Comparison of ENCODE assay signal across 10 cellular contexts in the genomic region with DNA sequence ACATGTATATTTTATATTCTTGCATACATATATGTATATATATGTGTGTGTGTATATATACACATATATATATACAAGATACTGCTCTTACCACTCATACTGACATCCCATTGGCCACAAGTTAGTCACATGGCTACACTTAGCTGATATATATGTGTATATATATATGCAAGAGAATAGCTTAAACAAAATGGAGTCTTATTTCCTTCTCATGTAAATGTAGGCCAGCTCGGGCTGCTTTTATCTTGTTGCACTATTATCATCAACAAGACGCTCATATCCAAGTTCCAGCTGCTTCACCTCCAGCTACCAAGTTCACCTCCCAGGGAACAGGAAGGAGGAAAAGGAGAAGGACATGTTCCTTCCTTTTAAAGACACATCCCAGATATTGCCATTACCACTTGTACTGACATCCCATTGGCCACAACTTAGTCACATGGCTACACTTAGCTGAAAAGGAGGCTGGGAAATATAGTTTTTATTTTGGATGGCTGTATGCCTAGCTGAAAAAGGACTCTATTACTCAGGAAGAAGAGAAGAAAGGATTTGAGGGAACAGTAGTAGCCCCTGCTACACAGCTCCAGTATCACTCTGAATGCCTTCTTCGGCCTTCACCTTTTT. TPM values are rescaled to one million over a fixed set of nuclear protein-coding genes. Genes with fewer than 3 reads are reported as not detected.
DNase-seq lines count a peak whose midpoint lies in the region; ATAC-seq and TF ChIP-seq lines count a peak whose summit lies in the region.
"Had no signal": no experiment of that assay in that cellular context is flagged by ENCODE, and none has a peak within 500 bp of the region (broad histone marks: within the 10 kb centered on the region; RNA-seq: fewer than 3 reads in every experiment).

No MANE protein-coding gene starts in this region.

- no peaks in the 10 kb centered on the region for H3K27me3 ChIP-seq in foreskin keratinocyte

- TF ChIP-seq CTCF in HFFc6 (IDR thresholded peaks at IDR 0.05) (no peak), foreskin keratinocyte (conservative IDR thresholded peaks at IDR 0.05) (no peak)

- ATAC-seq in foreskin keratinocyte: peak; percentile 46
- ATAC-seq in HG03460 (IDR thresholded peaks at IDR 0.05; ENCODE audit: unreplicated experiment): no peak

- H3K9me3 Mint-ChIP-seq in HFFc6: no peaks in the 10 kb centered on the region
- H3K9me3 Mint-ChIP-seq: activated naive CD8-positive, alpha-beta T cell treated with anti-CD3 and anti-CD28 coated beads, Interleukin-2, amount 10 ng/mL, durations not matched to agents 7 days and 5 days had no signal

- peaks cover 4% of the 10 kb centered on the region for H3K4me1 ChIP-seq in foreskin keratinocyte

- no peaks in the 10 kb centered on the region for H3K36me3 Mint-ChIP-seq in HFFc6 (ENCODE audit: low read depth)
- H3K36me3 Mint-ChIP-seq: activated naive CD8-positive, alpha-beta T cell treated with anti-CD3 and anti-CD28 coated beads, Interleukin-2, amount 10 ng/mL, durations not matched to agents 7 days and 5 days had no signal

- H3K27me3 Mint-ChIP-seq in HFFc6 (ENCODE audit: insufficient read depth): peaks cover 1% of the 10 kb centered on the region

- no peak for DNase-seq in HFFc6
- DNase-seq in SK-N-DZ (ENCODE audit: low spot score): peak; percentile 43
- no peak for DNase-seq in foreskin keratinocyte
- DNase-seq in NCI-H1417 (lab: John Stamatoyannopoulos, UW): no peak
- no peak for DNase-seq in NCI-H774 (lab: John Stamatoyannopoulos, UW)
- DNase-seq: activated CD8-positive, alpha-beta memory T cell treated with anti-CD3 and anti-CD28 coated beads for 24 hours; activated naive CD8-positive, alpha-beta T cell treated with anti-CD3 and anti-CD28 coated beads, Interleukin-2, amount 10 ng/mL, durations not matched to agents 7 days and 5 days; COR-L47 had no signal

- H3K4me3 Mint-ChIP-seq in HFFc6: no peak overlapping the region
- H3K4me3 Mint-ChIP-seq: activated naive CD8-positive, alpha-beta T cell treated with anti-CD3 and anti-CD28 coated beads, Interleukin-2, amount 10 ng/mL, durations not matched to agents 7 days and 5 days had no signal

- H3K27ac ChIP-seq in foreskin keratinocyte: no peak overlapping the region

- peaks cover 31% of the 10 kb centered on the region for H3K4me1 Mint-ChIP-seq in HFFc6 (ENCODE audit: low read depth)

- peak overlapping the region; percentile 45 for H3K27ac Mint-ChIP-seq in HFFc6

RNA-seq across cellular contexts. Expression of a gene that starts 1.9 kb away (rescaled TPM):
- not detected for total RNA-seq in HFFc6 (2021; fragmentation: NEBNext Ultra II Directional; extraction: Animal tissue kit (Norgen Biotek cat#: 25700))
- 0.44 TPM in 1 of 2 replicates, not detected in the other for polyA plus RNA-seq in SK-N-DZ (2014; cell fraction: cytosol; rRNA removed)
- not detected in 2 replicates for polyA plus RNA-seq in SK-N-DZ (2014; cell fraction: nucleus; rRNA removed)
- not detected in 2 replicates for total RNA-seq in foreskin keratinocyte
- polyA plus RNA-seq in foreskin keratinocyte: not detected in 2 replicates
- total RNA-seq: activated naive CD8-positive, alpha-beta T cell treated with anti-CD3 and anti-CD28 coated beads, Interleukin-2, amount 10 ng/mL, durations not matched to agents 7 days and 5 days; NCI-H460 had no signal

RNA-seq across cellular contexts. Expression of a gene that starts 5.8 kb away (rescaled TPM):
- total RNA-seq in HFFc6 (2021; fragmentation: NEBNext Ultra II Directional; extraction: Animal tissue kit (Norgen Biotek cat#: 25700)): 10 to 100 TPM; 55.9 to 71.8 (median 64.4) TPM
- polyA plus RNA-seq in SK-N-DZ (2014; cell fraction: cytosol; rRNA removed): 25.6 and 33.1 TPM in 2 replicates
- polyA plus RNA-seq in SK-N-DZ (2014; cell fraction: nucleus; rRNA removed): 18.4 and 27.2 TPM in 2 replicates
- total RNA-seq in foreskin keratinocyte: 59.8 and 63.0 TPM in 2 replicates
- 49.1 and 55.8 TPM in 2 replicates for polyA plus RNA-seq in foreskin keratinocyte

RNA-seq across cellular contexts. Expression of a gene that starts 20.8 kb away (rescaled TPM):
- 10 to 100 TPM in 5 of 6 experiments, 1 to 10 TPM in 1; 9.1 to 14.3 (median 13.2) TPM for total RNA-seq in HFFc6 (2021; fragmentation: NEBNext Ultra II Directional; extraction: Animal tissue kit (Norgen Biotek cat#: 25700))
- polyA plus RNA-seq in SK-N-DZ (2014; cell fraction: cytosol; rRNA removed): 15.4 and 16.3 TPM in 2 replicates
- 9.9 and 10.9 TPM in 2 replicates for polyA plus RNA-seq in SK-N-DZ (2014; cell fraction: nucleus; rRNA removed)
- 21.7 and 22.7 TPM in 2 replicates for total RNA-seq in foreskin keratinocyte
- polyA plus RNA-seq in foreskin keratinocyte: 17.9 and 22.5 TPM in 2 replicates

RNA-seq across cellular contexts. Expression of a gene that starts 29.5 kb away (rescaled TPM):
- total RNA-seq in HFFc6 (2021; fragmentation: NEBNext Ultra II Directional; extraction: Animal tissue kit (Norgen Biotek cat#: 25700)): not detected
- not detected in 2 replicates for polyA plus RNA-seq in SK-N-DZ (2014; cell fraction: cytosol; rRNA removed)
- not detected in 2 replicates for polyA plus RNA-seq in SK-N-DZ (2014; cell fraction: nucleus; rRNA removed)
- total RNA-seq in foreskin keratinocyte: not detected in 2 replicates
- not detected in 2 replicates for polyA plus RNA-seq in foreskin keratinocyte
- total RNA-seq: activated naive CD8-positive, alpha-beta T cell treated with anti-CD3 and anti-CD28 coated beads, Interleukin-2, amount 10 ng/mL, durations not matched to agents 7 days and 5 days; NCI-H460 had no signal

RNA-seq across cellular contexts. Expression of a gene that starts 36.1 kb away (rescaled TPM):
- total RNA-seq in HFFc6 (2021; fragmentation: NEBNext Ultra II Directional; extraction: Animal tissue kit (Norgen Biotek cat#: 25700)): not detected
- not detected in 2 replicates for polyA plus RNA-seq in SK-N-DZ (2014; cell fraction: cytosol; rRNA removed)
- polyA plus RNA-seq in SK-N-DZ (2014; cell fraction: nucleus; rRNA removed): not detected in 2 replicates
- total RNA-seq in foreskin keratinocyte: not detected in 2 replicates
- polyA plus RNA-seq in foreskin keratinocyte: not detected in 2 replicates
- total RNA-seq: activated naive CD8-positive, alpha-beta T cell treated with anti-CD3 and anti-CD28 coated beads, Interleukin-2, amount 10 ng/mL, durations not matched to agents 7 days and 5 days; NCI-H460 had no signal
